20 cellular contexts compared by ENCODE assay signal in the genomic region with DNA sequence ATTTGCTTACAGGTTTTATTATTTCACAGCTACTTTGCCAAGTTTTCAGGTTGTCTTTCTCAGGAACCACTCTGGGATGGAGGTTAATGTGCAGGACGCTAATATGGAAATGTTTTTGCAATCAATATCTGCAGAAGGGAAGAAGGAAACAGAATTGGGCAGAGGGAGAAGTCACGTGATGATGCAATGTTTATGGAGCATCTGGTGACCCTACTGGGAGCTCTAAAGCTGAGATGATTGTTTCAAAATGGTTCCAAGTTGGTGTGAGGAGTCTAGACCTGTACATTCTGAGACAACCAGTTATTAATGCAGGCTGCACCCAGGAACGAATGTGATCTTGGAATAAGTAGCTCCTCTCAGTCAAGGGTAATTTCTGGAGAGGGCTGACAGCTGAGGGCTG.
"Had no signal": no experiment of that assay in that cellular context is flagged by ENCODE, and none has a peak within 500 bp of the region (broad histone marks: within the 10 kb centered on the region; RNA-seq: fewer than 3 reads in every experiment).

No MANE protein-coding gene starts in this region.

- H3K4me3 ChIP-seq: left ventricle myocardium inferior, lower lobe of right lung, ovary, right atrium auricular region, suprapubic skin, thyroid gland had no signal

- H3K27me3 Mint-ChIP-seq: memory B cell, type B pancreatic cell had no signal

- H3K9me3 Mint-ChIP-seq: memory B cell, mesothelial cell of epicardium, neural crest cell, type B pancreatic cell had no signal

- H3K36me3 ChIP-seq: left ventricle myocardium inferior, lower lobe of right lung, ovary, right atrium auricular region, suprapubic skin, thyroid gland had no signal

- H3K4me1 ChIP-seq: left ventricle myocardium inferior, lower lobe of right lung, right atrium auricular region, suprapubic skin, thyroid gland had no signal

- H3K4me1 Mint-ChIP-seq: memory B cell, natural killer cell, neural crest cell had no signal

- H3K27ac Mint-ChIP-seq: memory B cell, mesothelial cell of epicardium, natural killer cell, type B pancreatic cell had no signal

- H3K36me3 Mint-ChIP-seq: memory B cell, mesothelial cell of epicardium, natural killer cell, type B pancreatic cell had no signal

- H3K27ac ChIP-seq: left ventricle myocardium inferior, lower lobe of right lung, ovary, right atrium auricular region, suprapubic skin, thyroid gland had no signal

- H3K4me3 Mint-ChIP-seq: memory B cell, mesothelial cell of epicardium, natural killer cell, neural crest cell, type B pancreatic cell had no signal

- H3K9me3 ChIP-seq: left ventricle myocardium inferior, lower lobe of right lung, ovary, right atrium auricular region, suprapubic skin, thyroid gland had no signal

- H3K27me3 ChIP-seq: ovary, right atrium auricular region, suprapubic skin, thyroid gland had no signal

- FAIRE-seq: endometrium, urothelium cell line had no signal

- DNase-seq: effector memory CD4-positive, alpha-beta T cell; islet precursor cell; left cardiac atrium; left ventricle myocardium inferior; lower lobe of right lung; natural killer cell; nucleus accumbens; ovary; small intestine; stimulated activated CD4-positive, alpha-beta T cell treated with anti-CD3 and anti-CD28 coated beads, Interleukin-12 subunit alpha, Interleukin-12 subunit beta, amount 100 ng/mL, for 4 hours; stimulated activated naive CD4-positive, alpha-beta T cell treated with Interleukin-2 at 50 U/mL for 16 hours; thyroid gland had no signal
